ENCODE assay signal across 10 cellular contexts in the genomic region with DNA sequence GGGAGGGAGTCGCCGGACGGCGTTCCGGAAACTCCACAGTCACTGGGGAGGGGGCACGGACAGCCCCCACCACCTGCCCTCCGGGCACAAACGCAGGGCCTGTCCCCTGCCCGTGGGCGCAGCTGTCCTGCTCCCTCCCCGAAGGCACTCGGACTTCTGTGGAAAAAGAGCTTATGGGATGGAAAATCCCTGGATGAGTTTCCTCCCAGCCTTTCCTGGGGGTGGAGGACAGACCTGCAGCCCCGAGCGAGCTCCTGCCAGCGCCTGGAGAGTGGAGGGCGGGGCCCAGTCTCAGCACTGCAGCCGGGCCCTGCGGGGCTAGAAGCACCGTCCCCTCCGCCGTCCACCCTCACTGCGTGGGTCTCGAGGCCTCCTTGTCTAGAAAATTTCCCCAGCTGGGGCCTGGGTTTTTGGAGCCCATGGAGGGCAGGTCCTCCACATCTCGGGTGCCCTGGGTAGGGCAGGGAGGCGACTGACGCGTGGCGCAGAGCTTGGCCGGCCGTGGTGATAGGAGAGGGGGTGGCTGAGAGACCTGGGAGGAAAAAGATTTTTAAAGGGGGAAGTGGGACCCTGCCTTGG. TPM values are rescaled to one million over a fixed set of nuclear protein-coding genes. Genes with fewer than 3 reads are reported as not detected.
DNase-seq lines count a peak whose midpoint lies in the region; ATAC-seq and TF ChIP-seq lines count a peak whose summit lies in the region.
"Had no signal": no experiment of that assay in that cellular context is flagged by ENCODE, and none has a peak within 500 bp of the region (broad histone marks: within the 10 kb centered on the region; RNA-seq: fewer than 3 reads in every experiment).

No MANE protein-coding gene starts in this region.

- peak overlapping the region; percentile 83 for H3K4me3 Mint-ChIP-seq in HFFc6

- H3K9me3 Mint-ChIP-seq in HFFc6 = no peaks in the 10 kb centered on the region
- H3K9me3 Mint-ChIP-seq: memory B cell had no signal

- H3K9ac ChIP-seq in liver (ENCODE audit: low read depth in 1 of 2, low read length in 2 of 2) = no peak overlapping the region
- H3K9ac ChIP-seq in subcutaneous abdominal adipose tissue (ENCODE audit: low read length in 5 of 5) = peak overlapping the region in 2 of 5 donors; percentile 81 to 82

- ATAC-seq in GM18519 (IDR thresholded peaks at IDR 0.05; ENCODE audit: low FRiP score, unreplicated experiment) = no peak

- H3K4me3 ChIP-seq in liver (ENCODE audit: low read depth in 1 of 3, low read length in 3 of 3) (no peak overlapping the region), subcutaneous abdominal adipose tissue (ENCODE audit: low read depth in 1 of 5, low read length in 5 of 5) (peak overlapping the region in 2 of 5 donors; percentile 66)

- H3K36me3 Mint-ChIP-seq in HFFc6 (ENCODE audit: low read depth) = no peaks in the 10 kb centered on the region
- H3K36me3 Mint-ChIP-seq: memory B cell had no signal

- peaks cover 0 to 7% (median 2%) of the 10 kb centered on the region in 4 donors for H3K27me3 ChIP-seq in liver (ENCODE audit: control insufficient read depth in 4 of 4, insufficient read depth in 4 of 4, low read length in 3 of 4)
- H3K27me3 ChIP-seq in subcutaneous abdominal adipose tissue (ENCODE audit: control insufficient read depth in 5 of 5, insufficient read depth in 4 of 5, low read length in 5 of 5) = peaks cover 0 to 12% (median 3%) of the 10 kb centered on the region in 5 donors

- TF ChIP-seq RAD21 in liver (IDR thresholded peaks at IDR 0.05) = no peak

- H3K4me1 Mint-ChIP-seq in HFFc6 (ENCODE audit: low read depth) = peaks cover 36% of the 10 kb centered on the region

- H3K27ac Mint-ChIP-seq in HFFc6 = peak overlapping the region; percentile 93
- H3K27ac Mint-ChIP-seq: memory B cell had no signal

- WGBS in liver = 19% methylated on average over 30 of the region's 30 CpGs

- in situ Hi-C loops in G401 (cut with HindIII; ENCODE audit: low sequenced_read_pairs) = no loop called here

- no peaks in the 10 kb centered on the region for H3K36me3 ChIP-seq in liver (ENCODE audit: control insufficient read depth in 4 of 4, insufficient read depth in 3 of 4, low read depth in 1 of 4, low read length in 3 of 4)
- no peaks in the 10 kb centered on the region for H3K36me3 ChIP-seq in subcutaneous abdominal adipose tissue (ENCODE audit: control insufficient read depth in 5 of 5, insufficient read depth in 5 of 5, low read length in 5 of 5)

- DNase-seq in HFFc6 (peak; percentile 18), caudate nucleus (lab: John Stamatoyannopoulos, UW) (no peak), NCI-H2227 (lab: John Stamatoyannopoulos, UW; ENCODE audit: unreplicated experiment) (no peak), G401 (ENCODE audit: low spot score) (no peak), NK-92 (lab: John Stamatoyannopoulos, UW; ENCODE audit: unreplicated experiment) (no peak)
- DNase-seq: NCI-H187 treated with DMSO at 0.1 percent for 48 hours had no signal

- TF ChIP-seq CTCF in HFFc6 (IDR thresholded peaks at IDR 0.05) = no peak
- no peak for TF ChIP-seq CTCF in liver (IDR thresholded peaks at IDR 0.05; ENCODE audit: low read depth, low read length, missing input control)

- peak overlapping the region; percentile 52 for H3K27ac ChIP-seq in caudate nucleus (ENCODE audit: low read depth, low read length)
- peak overlapping the region; percentile 17 to 79 for H3K27ac ChIP-seq in liver (ENCODE audit: low read depth in 1 of 2, low read length in 2 of 2)
- peak overlapping the region; percentile 76 for H3K27ac ChIP-seq in subcutaneous abdominal adipose tissue (ENCODE audit: low read depth, low read length)

- H3K27me3 Mint-ChIP-seq in HFFc6 (ENCODE audit: insufficient read depth) = no peaks in the 10 kb centered on the region; the same call in none of the 2 replicates

- H3K4me1 ChIP-seq in liver (ENCODE audit: control insufficient read depth in 4 of 4, insufficient read depth in 4 of 4, low read length in 3 of 4) (peaks cover 17 to 32% (median 23%) of the 10 kb centered on the region in 4 donors), subcutaneous abdominal adipose tissue (ENCODE audit: control insufficient read depth in 5 of 5, insufficient read depth in 5 of 5, low read length in 5 of 5) (peaks cover 7 to 56% (median 54%) of the 10 kb centered on the region in 5 donors)

- no peaks in the 10 kb centered on the region for H3K9me3 ChIP-seq in liver (ENCODE audit: control insufficient read depth in 4 of 4, low read length in 3 of 4)
- H3K9me3 ChIP-seq in subcutaneous abdominal adipose tissue (ENCODE audit: control insufficient read depth in 5 of 5, low read length in 5 of 5) = no peaks in the 10 kb centered on the region

TF ChIP-seq in liver, 16 proteins besides CTCF, POLR2A, EP300 and RAD21:
- TF ChIP-seq NR2F2 (IDR thresholded peaks at IDR 0.05) = no peak
- no peak for TF ChIP-seq SP1 (IDR thresholded peaks at IDR 0.05)
- TF ChIP-seq RXRA (IDR thresholded peaks at IDR 0.05) = no peak
- TF ChIP-seq JUND (IDR thresholded peaks at IDR 0.05) = no peak
- TF ChIP-seq, protein P1, sequence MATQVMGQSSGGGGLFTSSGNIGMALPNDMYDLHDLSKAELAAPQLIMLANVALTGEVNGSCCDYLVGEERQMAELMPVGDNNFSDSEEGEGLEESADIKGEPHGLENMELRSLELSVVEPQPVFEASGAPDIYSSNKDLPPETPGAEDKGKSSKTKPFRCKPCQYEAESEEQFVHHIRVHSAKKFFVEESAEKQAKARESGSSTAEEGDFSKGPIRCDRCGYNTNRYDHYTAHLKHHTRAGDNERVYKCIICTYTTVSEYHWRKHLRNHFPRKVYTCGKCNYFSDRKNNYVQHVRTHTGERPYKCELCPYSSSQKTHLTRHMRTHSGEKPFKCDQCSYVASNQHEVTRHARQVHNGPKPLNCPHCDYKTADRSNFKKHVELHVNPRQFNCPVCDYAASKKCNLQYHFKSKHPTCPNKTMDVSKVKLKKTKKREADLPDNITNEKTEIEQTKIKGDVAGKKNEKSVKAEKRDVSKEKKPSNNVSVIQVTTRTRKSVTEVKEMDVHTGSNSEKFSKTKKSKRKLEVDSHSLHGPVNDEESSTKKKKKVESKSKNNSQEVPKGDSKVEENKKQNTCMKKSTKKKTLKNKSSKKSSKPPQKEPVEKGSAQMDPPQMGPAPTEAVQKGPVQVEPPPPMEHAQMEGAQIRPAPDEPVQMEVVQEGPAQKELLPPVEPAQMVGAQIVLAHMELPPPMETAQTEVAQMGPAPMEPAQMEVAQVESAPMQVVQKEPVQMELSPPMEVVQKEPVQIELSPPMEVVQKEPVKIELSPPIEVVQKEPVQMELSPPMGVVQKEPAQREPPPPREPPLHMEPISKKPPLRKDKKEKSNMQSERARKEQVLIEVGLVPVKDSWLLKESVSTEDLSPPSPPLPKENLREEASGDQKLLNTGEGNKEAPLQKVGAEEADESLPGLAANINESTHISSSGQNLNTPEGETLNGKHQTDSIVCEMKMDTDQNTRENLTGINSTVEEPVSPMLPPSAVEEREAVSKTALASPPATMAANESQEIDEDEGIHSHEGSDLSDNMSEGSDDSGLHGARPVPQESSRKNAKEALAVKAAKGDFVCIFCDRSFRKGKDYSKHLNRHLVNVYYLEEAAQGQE (IDR thresholded peaks at IDR 0.05) = no peak
- TF ChIP-seq, protein P2, sequence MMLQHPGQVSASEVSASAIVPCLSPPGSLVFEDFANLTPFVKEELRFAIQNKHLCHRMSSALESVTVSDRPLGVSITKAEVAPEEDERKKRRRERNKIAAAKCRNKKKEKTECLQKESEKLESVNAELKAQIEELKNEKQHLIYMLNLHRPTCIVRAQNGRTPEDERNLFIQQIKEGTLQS (IDR thresholded peaks at IDR 0.05) = no peak
- TF ChIP-seq EGR1 (IDR thresholded peaks at IDR 0.05; ENCODE audit: low read depth in 2 of 2) = no peak
- TF ChIP-seq HNF4G (IDR thresholded peaks at IDR 0.05) = no peak
- TF ChIP-seq, protein P3, sequence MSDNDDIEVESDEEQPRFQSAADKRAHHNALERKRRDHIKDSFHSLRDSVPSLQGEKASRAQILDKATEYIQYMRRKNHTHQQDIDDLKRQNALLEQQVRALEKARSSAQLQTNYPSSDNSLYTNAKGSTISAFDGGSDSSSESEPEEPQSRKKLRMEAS (IDR thresholded peaks at IDR 0.05) = no peak
- no peak for TF ChIP-seq FOXA1 (IDR thresholded peaks at IDR 0.05)
- TF ChIP-seq TAF1 (conservative IDR thresholded peaks at IDR 0.05) = no peak
- TF ChIP-seq HNF4A (conservative IDR thresholded peaks at IDR 0.05) = no peak

RNA-seq across cellular contexts. Expression of a gene that starts 6.5 kb away (rescaled TPM):
- 100 to 1,000 TPM; 350 to 415 (median 382) TPM for total RNA-seq in HFFc6 (2021; fragmentation: NEBNext Ultra II Directional; extraction: Animal tissue kit (Norgen Biotek cat#: 25700))
- total RNA-seq in liver = 10 to 100 TPM; 34.9 to 36.5 TPM
- 10 to 100 TPM; 16.9 to 82.0 TPM for polyA plus RNA-seq in liver
- 83.0 and 85.1 TPM in 2 replicates for total RNA-seq in G401 (2014; rRNA removed; shearing (Covaris generic))
